In the genomic region with DNA sequence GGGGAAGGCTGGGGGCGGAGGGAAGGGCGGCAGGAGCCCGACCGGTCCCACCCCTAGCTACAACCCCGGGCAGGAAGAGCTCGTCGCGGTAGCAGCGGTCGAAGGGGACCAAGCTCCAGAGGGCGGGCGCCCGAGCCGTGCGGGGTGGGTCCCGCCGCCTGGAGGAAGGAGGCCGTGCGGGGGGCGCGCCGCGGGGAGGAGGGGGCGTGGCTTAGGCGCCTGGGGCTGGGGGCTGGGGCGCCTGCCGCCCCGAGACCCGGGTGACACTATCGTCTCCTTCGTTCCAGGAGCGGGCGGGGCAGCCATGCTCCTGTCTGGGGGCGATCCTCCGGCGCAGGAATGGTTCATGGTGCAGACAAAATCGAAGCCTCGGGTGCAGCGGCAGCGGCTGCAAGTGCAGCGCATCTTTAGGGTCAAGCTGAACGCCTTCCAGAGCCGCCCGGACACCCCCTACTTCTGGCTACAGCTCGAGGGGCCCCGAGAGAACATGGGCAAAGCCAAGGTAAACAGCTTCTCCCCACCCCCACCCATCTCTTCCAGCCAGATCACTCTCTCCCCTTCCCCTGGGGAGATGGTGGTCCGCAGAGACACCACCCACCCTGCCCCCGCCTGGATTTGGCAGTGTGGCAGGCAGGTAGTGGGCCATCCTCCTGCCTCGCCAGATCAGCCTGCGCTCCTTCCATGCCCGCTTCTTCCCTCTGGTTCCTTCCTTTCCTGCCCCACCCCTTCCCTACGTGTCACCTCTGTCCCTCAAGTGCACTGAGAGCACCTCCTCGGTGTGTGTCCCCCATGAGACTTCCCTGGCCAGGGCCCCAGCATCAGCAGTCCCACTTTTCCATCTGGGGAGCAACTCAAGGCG, we compare ENCODE assay signal across 8 cellular contexts. TPM values are rescaled to one million over a fixed set of nuclear protein-coding genes. Genes with fewer than 3 reads are reported as not detected.
DNase-seq lines count a peak whose midpoint lies in the region; TF ChIP-seq lines count a peak whose summit lies in the region.

A gene (plus strand): TSS at position 61 of the 859 bp plus-strand sequence. CDS start 244 bp downstream, at position 305.

- H4K91ac ChIP-seq in neuronal stem cell (ENCODE audit: low read depth, low read length, poor library complexity) = no peak within 1 kb of the TSS

- H3K27me3 Mint-ChIP-seq in Calu3 (ENCODE audit: unreplicated experiment) = no peaks in the 10 kb centered on the region

- WGBS in neuronal stem cell (ENCODE audit: extremely low coverage in 2 of 2, insufficient read length in 2 of 2, insufficient replicate concordance in 1 of 2), 2 donors = no CpG with 5 or more reads among the region's 54 CpGs

- no peak for TF ChIP-seq CTCF in Calu3 (IDR thresholded peaks at IDR 0.05; ENCODE audit: unreplicated experiment)
- TF ChIP-seq CTCF in RWPE1 (conservative IDR thresholded peaks at IDR 0.05; ENCODE audit: low read depth) = no peak

- peak within 1 kb of the TSS; percentile 40 for H3K27ac Mint-ChIP-seq in Calu3 (ENCODE audit: unreplicated experiment)

- H3K9ac ChIP-seq in neuronal stem cell (ENCODE audit: low read depth, low read length, poor library complexity) = peak within 1 kb of the TSS; percentile 91

- peaks cover 0 to 74% (median 0%) of the 10 kb centered on the region in 3 experiments for H3K27me3 ChIP-seq in neuronal stem cell (ENCODE audit: control insufficient read depth in 3 of 3, insufficient read depth in 3 of 3, low read depth in 1 of 3, low read length in 3 of 3)

- peaks cover 11 to 25% of the 10 kb centered on the region in 2 donors for H3K4me1 ChIP-seq in neuronal stem cell (ENCODE audit: control insufficient read depth in 2 of 2, insufficient read depth in 1 of 2, low read depth in 1 of 2, low read length in 2 of 2)

- DNase-seq in Calu3 (peak; percentile 42), NCI-H2171 (lab: John Stamatoyannopoulos, UW) (peak; percentile 40), germinal center (ENCODE audit: low spot score) (peak; percentile 42), neuronal stem cell (ENCODE audit: low spot score) (peak; percentile 62), GF-D8 (lab: John Stamatoyannopoulos, UW) (no peak), NCI-H446 treated with DMSO at 0.1 percent for 48 hours (lab: John Stamatoyannopoulos, UW) (no peak), RWPE1 (ENCODE audit: low spot score) (no peak)
- peak; percentile 47 for DNase-seq in activated naive CD4-positive, alpha-beta T cell treated with anti-CD3 and anti-CD28 coated beads, Interleukin-2, amount 50 U/mL, for 16 hours

- H2BK12ac ChIP-seq in neuronal stem cell (ENCODE audit: low read length) = no peak within 1 kb of the TSS

- peak within 1 kb of the TSS; percentile 97 for H3K4me2 ChIP-seq in neuronal stem cell (ENCODE audit: insufficient read depth, low read length, poor library complexity, severe bottlenecking)

- CTCF ChIA-PET in Calu3 (lab: Charles Lee) = interaction anchor here (0.7 to 1.0 kb wide), 2 partner anchors 33 to 56 kb away, joined by 3 to 5 read pairs; no protein-coding TSS in a partner anchor
- CTCF ChIA-PET in RWPE1 (lab: Yijun Ruan, JAX) = no interaction called here

- H3K27ac ChIP-seq in neuronal stem cell (replicated peaks; ENCODE audit: low read length) = peak within 1 kb of the TSS; percentile 1
- H3K27ac ChIP-seq in RWPE1 = no peak within 1 kb of the TSS

- H3K4me1 Mint-ChIP-seq in Calu3 (ENCODE audit: low read depth, unreplicated experiment) = peaks cover 28% of the 10 kb centered on the region

- peaks cover 0 to 3% of the 10 kb centered on the region in 2 donors for H3K9me3 ChIP-seq in neuronal stem cell (replicated peaks in 1 of 2; ENCODE audit: control insufficient read depth in 2 of 2, insufficient read depth in 1 of 2, low read depth in 1 of 2, low read length in 2 of 2)

- POLR2A ChIA-PET in RWPE1 (lab: Yijun Ruan, JAX; ENCODE audit: low non-redundant PET) = no interaction called here

- H3K23ac ChIP-seq in neuronal stem cell (ENCODE audit: low read depth, low read length, poor library complexity) = no peak within 1 kb of the TSS

- H2AK5ac ChIP-seq in neuronal stem cell (ENCODE audit: low read depth, low read length) = peak within 1 kb of the TSS; percentile 80

- peak within 1 kb of the TSS; percentile 64 for H3K4me3 Mint-ChIP-seq in Calu3 (ENCODE audit: low read depth, unreplicated experiment)

- peak within 1 kb of the TSS; percentile 84 for H2BK5ac ChIP-seq in neuronal stem cell (ENCODE audit: low read length)

- H3K4me3 ChIP-seq in neuronal stem cell (ENCODE audit: low read length in 2 of 2) = peak within 1 kb of the TSS; percentile 47 to 85

- intact Hi-C loops in Calu3 (cut with micrococcal nuclease; ENCODE audit: unreplicated experiment) = no loop called here

- H2BK120ac ChIP-seq in neuronal stem cell (ENCODE audit: low read depth, low read length) = no peak within 1 kb of the TSS

- peaks cover 12% of the 10 kb centered on the region for H3K36me3 Mint-ChIP-seq in Calu3 (ENCODE audit: insufficient read depth, unreplicated experiment)

- peak within 1 kb of the TSS; percentile 49 for H3K14ac ChIP-seq in neuronal stem cell (ENCODE audit: low read length)

- peak within 1 kb of the TSS; percentile 61 for H2BK15ac ChIP-seq in neuronal stem cell (ENCODE audit: low read length)

- H3K9me3 Mint-ChIP-seq in Calu3 (ENCODE audit: low read depth, unreplicated experiment) = no peaks in the 10 kb centered on the region

- H3K36me3 ChIP-seq in neuronal stem cell (replicated peaks in 1 of 2; ENCODE audit: control insufficient read depth in 2 of 2, insufficient read depth in 2 of 2, low read length in 2 of 2) = no peaks in the 10 kb centered on the region

- H4K8ac ChIP-seq in neuronal stem cell (ENCODE audit: low read depth, low read length) = peak within 1 kb of the TSS; percentile 33

- peaks cover 3% of the 10 kb centered on the region for H3K79me1 ChIP-seq in neuronal stem cell (ENCODE audit: low read depth, low read length)

- H3K4ac ChIP-seq in neuronal stem cell (ENCODE audit: low read length) = no peak within 1 kb of the TSS

- H3K18ac ChIP-seq in neuronal stem cell (ENCODE audit: low read length) = peak within 1 kb of the TSS; percentile 91

- H2AFZ ChIP-seq in neuronal stem cell (ENCODE audit: low read length) = peak within 1 kb of the TSS; percentile 92

- BruUV-seq in Calu3 (replicated peaks; lab: Mats Ljungman, UMichigan) = no TSS peak

RNA-seq across cellular contexts. Expression of the gene that starts here (rescaled TPM):
- total RNA-seq in Calu3 (2022) = 7.5 and 8.4 TPM in 2 replicates
- polyA plus RNA-seq in neuronal stem cell (2013, experiment 1 of 2) = 16.1 TPM
- polyA plus RNA-seq in neuronal stem cell (2013, experiment 2 of 2) = 16.0 TPM

Comparison
In these comparisons a context has a peak if more than half of its experiments do, and no peak if none do; other contexts are left out.
1. DNase-seq: peak in Calu3 (single experiment), NCI-H2171 (single experiment), activated naive CD4-positive, alpha-beta T cell treated with anti-CD3 and anti-CD28 coated beads, Interleukin-2, amount 50 U/mL, for 16 hours (single experiment), germinal center (single experiment) and neuronal stem cell (single experiment); none in GF-D8 (single experiment), NCI-H446 treated with DMSO at 0.1 percent for 48 hours (single experiment) and RWPE1 (single experiment).